ENCODE assay signal across 22 cellular contexts in the genomic region with DNA sequence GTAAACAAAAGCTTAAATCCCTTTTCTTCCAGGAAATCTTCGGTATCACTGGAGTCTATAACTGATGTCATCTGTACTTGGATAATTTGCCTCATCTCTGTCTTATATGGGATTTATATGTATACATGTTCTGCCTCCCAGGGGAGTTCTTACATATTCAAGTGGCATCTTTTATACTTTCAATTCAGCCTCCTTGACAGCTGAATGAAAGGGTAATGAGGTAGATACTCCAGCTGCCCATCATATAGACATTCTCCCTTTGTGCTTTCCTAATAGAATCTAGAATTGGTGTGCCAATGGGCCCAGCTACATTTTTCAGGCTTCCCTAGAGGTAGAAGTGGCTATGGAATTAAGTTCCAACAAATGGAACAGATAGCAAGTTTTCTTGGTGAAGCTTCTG.
"Had no signal": no experiment of that assay in that cellular context is flagged by ENCODE, and none has a peak within 500 bp of the region (broad histone marks: within the 10 kb centered on the region; RNA-seq: fewer than 3 reads in every experiment).

No MANE protein-coding gene starts in this region.

- DNase-seq: islet precursor cell; left ventricle myocardium inferior; mesendoderm; naive B cell; natural killer cell; nephron progenitor cell; pancreas; posterior cingulate gyrus; retina; right cardiac atrium; stimulated activated CD4-positive, alpha-beta T cell treated with anti-CD3 and anti-CD28 coated beads, Interleukin-12 subunit alpha, Interleukin-12 subunit beta, amount 100 ng/mL, for 4 hours; stimulated activated CD4-positive, alpha-beta T cell treated with anti-CD3 and anti-CD28 coated beads, Interleukin-15, amount 100 ng/mL, for 24 hours; stimulated activated CD4-positive, alpha-beta T cell treated with anti-CD3 and anti-CD28 coated beads, Interleukin-2, amount 100 ng/mL, for 24 hours; stimulated activated CD4-positive, alpha-beta T cell treated with anti-CD3 and anti-CD28 coated beads, Interleukin-4, amount 100 ng/mL, for 1 hour; stimulated activated naive B cell treated with anti-CD40 and anti-IgM and Interleukin-4, amounts not matched to agents 10 μg/mL and 1 μg/mL and 100 μg/mL, for 72 hours; stimulated activated naive CD8-positive, alpha-beta T cell treated with anti-CD3 and anti-CD28 coated beads, Interleukin-15, Interleukin-2, amounts not matched to agents 100 U/mL and 50 U/mL, for 24 hours; stomach; testis; thyroid gland; transverse colon; upper lobe of left lung had no signal

- ATAC-seq: natural killer cell; pancreas; right cardiac atrium; sciatic nerve; stimulated activated naive B cell treated with anti-CD40 and anti-IgM and Interleukin-4, amounts not matched to agents 10 μg/mL and 1 μg/mL and 100 μg/mL, for 72 hours; stimulated activated naive CD8-positive, alpha-beta T cell treated with anti-CD3 and anti-CD28 coated beads, Interleukin-15, Interleukin-2, amounts not matched to agents 100 U/mL and 50 U/mL, for 24 hours had no signal
